9 cellular contexts compared by ENCODE assay signal in the genomic region with DNA sequence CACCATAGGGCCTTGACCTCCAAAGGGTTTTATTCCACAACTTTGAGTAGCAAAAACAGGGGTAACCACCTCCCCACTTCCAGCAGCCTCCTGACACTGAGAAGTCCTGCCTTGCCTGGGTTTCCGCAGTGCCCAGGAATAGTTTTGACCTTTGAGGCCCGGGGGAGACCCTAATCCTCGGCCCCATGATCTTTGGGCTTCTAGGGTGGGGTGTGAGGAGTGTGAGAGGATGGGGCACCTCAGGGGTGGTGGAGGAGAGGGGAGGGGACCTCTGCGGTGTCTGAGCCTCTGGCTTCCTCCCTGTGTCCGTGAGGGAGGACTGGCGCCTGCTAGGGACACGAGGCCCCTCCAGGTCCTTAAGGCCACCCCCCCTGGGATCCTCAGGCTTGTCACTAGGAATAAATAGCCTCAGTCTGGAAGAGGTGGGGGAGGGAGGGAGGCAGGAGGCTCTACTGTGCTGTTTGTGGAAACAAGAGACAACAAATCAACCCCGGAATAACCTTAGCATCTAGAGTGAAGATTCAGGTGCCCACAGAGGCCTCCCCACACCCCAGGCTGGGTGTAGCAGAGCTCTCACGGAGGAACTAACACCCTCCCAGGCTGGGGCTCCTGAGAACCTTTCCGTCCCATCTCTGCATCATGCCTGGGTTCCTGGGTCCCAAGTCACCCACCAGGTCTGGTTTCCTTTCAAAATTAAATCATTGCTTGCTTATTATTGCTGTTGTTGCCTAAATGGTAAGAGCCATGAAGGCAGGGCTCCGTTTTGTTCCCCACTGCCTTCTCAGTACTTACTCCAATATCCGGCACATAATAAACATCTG. TPM values are rescaled to one million over a fixed set of nuclear protein-coding genes. Genes with fewer than 3 reads are reported as not detected.
DNase-seq lines count a peak whose midpoint lies in the region; ATAC-seq and TF ChIP-seq lines count a peak whose summit lies in the region.
"Had no signal": no experiment of that assay in that cellular context is flagged by ENCODE, and none has a peak within 500 bp of the region (broad histone marks: within the 10 kb centered on the region; RNA-seq: fewer than 3 reads in every experiment).

No MANE protein-coding gene starts in this region.

- H3K36me3 Mint-ChIP-seq in activated T-helper 2 cell treated with anti-CD3 and anti-CD28 coated beads, Interferon-gamma antibody, Interleukin-2, Interleukin-4, amounts not matched to agents 10 μg/mL and 5 μg/mL and 100 μg/mL, durations not matched to agents 14 hours and 24 hours and 36 hours (ENCODE audit: low read depth): peaks cover 15% of the 10 kb centered on the region
- no peaks in the 10 kb centered on the region for H3K36me3 Mint-ChIP-seq in stimulated activated memory B cell treated with anti-CD40 and anti-IgM and Interleukin-4, amounts not matched to agents 10 μg/mL and 1 μg/mL and 100 μg/mL, for 72 hours

- H3K9ac ChIP-seq in HUES48 (ENCODE audit: low read depth, low read length) (no peak overlapping the region), iPS-20b (ENCODE audit: low read depth, low read length) (peak overlapping the region; percentile 63; the same call in 1 of the 2 replicates)

- peaks cover 43% of the 10 kb centered on the region for H3K4me1 Mint-ChIP-seq in activated T-helper 2 cell treated with anti-CD3 and anti-CD28 coated beads, Interferon-gamma antibody, Interleukin-2, Interleukin-4, amounts not matched to agents 10 μg/mL and 5 μg/mL and 100 μg/mL, durations not matched to agents 14 hours and 24 hours and 36 hours (ENCODE audit: low read depth)
- peaks cover 8% of the 10 kb centered on the region for H3K4me1 Mint-ChIP-seq in stimulated activated memory B cell treated with anti-CD40 and anti-IgM and Interleukin-4, amounts not matched to agents 10 μg/mL and 1 μg/mL and 100 μg/mL, for 72 hours

- peak overlapping the region; percentile 60 for H3K27ac Mint-ChIP-seq in activated T-helper 2 cell treated with anti-CD3 and anti-CD28 coated beads, Interferon-gamma antibody, Interleukin-2, Interleukin-4, amounts not matched to agents 10 μg/mL and 5 μg/mL and 100 μg/mL, durations not matched to agents 14 hours and 24 hours and 36 hours
- H3K27ac Mint-ChIP-seq in stimulated activated memory B cell treated with anti-CD40 and anti-IgM and Interleukin-4, amounts not matched to agents 10 μg/mL and 1 μg/mL and 100 μg/mL, for 72 hours: no peak overlapping the region

- H3K4me3 ChIP-seq in HUES48 (ENCODE audit: low read depth, low read length): peak overlapping the region; percentile 54
- H3K4me3 ChIP-seq in iPS-20b (ENCODE audit: low read length): peak overlapping the region; percentile 68; the same call in 1 of the 2 replicates

- DNase-seq in activated T-helper 2 cell treated with anti-CD3 and anti-CD28 coated beads, Interferon-gamma antibody, Interleukin-2, Interleukin-4, amounts not matched to agents 10 μg/mL and 5 μg/mL and 100 μg/mL, durations not matched to agents 14 hours and 24 hours and 36 hours (ENCODE audit: low spot score): no peak
- no peak for DNase-seq in GM13977 (ENCODE audit: low spot score)
- no peak for DNase-seq in activated naive CD4-positive, alpha-beta T cell treated with anti-CD3 and anti-CD28 coated beads, Interleukin-2, amount 50 U/mL, for 16 hours
- DNase-seq in NCI-H1417 (lab: John Stamatoyannopoulos, UW): no peak

- no peaks in the 10 kb centered on the region for H3K9me3 Mint-ChIP-seq in activated T-helper 2 cell treated with anti-CD3 and anti-CD28 coated beads, Interferon-gamma antibody, Interleukin-2, Interleukin-4, amounts not matched to agents 10 μg/mL and 5 μg/mL and 100 μg/mL, durations not matched to agents 14 hours and 24 hours and 36 hours
- H3K9me3 Mint-ChIP-seq in stimulated activated memory B cell treated with anti-CD40 and anti-IgM and Interleukin-4, amounts not matched to agents 10 μg/mL and 1 μg/mL and 100 μg/mL, for 72 hours: no peaks in the 10 kb centered on the region

- no peak for ATAC-seq in stimulated activated memory B cell treated with anti-CD40 and anti-IgM and Interleukin-4, amounts not matched to agents 10 μg/mL and 1 μg/mL and 100 μg/mL, for 72 hours
- no peak for ATAC-seq in GM21717 (IDR thresholded peaks at IDR 0.05; ENCODE audit: unreplicated experiment)

- no peaks in the 10 kb centered on the region for H3K36me3 ChIP-seq in HUES48 (ENCODE audit: control insufficient read depth, insufficient read depth, low read length)
- no peaks in the 10 kb centered on the region for H3K36me3 ChIP-seq in iPS-20b (ENCODE audit: insufficient read depth, low read depth, low read length)

- H3K4me1 ChIP-seq in HUES48 (ENCODE audit: control insufficient read depth, insufficient read depth, low read length) (peaks cover 37% of the 10 kb centered on the region), iPS-20b (ENCODE audit: insufficient read depth, low read length) (peaks cover 27% of the 10 kb centered on the region)

- peak overlapping the region; percentile 26 for H3K27ac ChIP-seq in HUES48 (ENCODE audit: low read depth, low read length)
- H3K27ac ChIP-seq in iPS-20b (ENCODE audit: low read length): no peak overlapping the region

- peak overlapping the region; percentile 67 for H3K4me3 Mint-ChIP-seq in activated T-helper 2 cell treated with anti-CD3 and anti-CD28 coated beads, Interferon-gamma antibody, Interleukin-2, Interleukin-4, amounts not matched to agents 10 μg/mL and 5 μg/mL and 100 μg/mL, durations not matched to agents 14 hours and 24 hours and 36 hours (ENCODE audit: low read depth)
- peak overlapping the region; percentile 51 for H3K4me3 Mint-ChIP-seq in stimulated activated memory B cell treated with anti-CD40 and anti-IgM and Interleukin-4, amounts not matched to agents 10 μg/mL and 1 μg/mL and 100 μg/mL, for 72 hours

- no peak for TF ChIP-seq CTCF in GM13977 (IDR thresholded peaks at IDR 0.05; ENCODE audit: extremely low read depth, insufficient read depth, missing control alignments)

- H3K27me3 Mint-ChIP-seq in activated T-helper 2 cell treated with anti-CD3 and anti-CD28 coated beads, Interferon-gamma antibody, Interleukin-2, Interleukin-4, amounts not matched to agents 10 μg/mL and 5 μg/mL and 100 μg/mL, durations not matched to agents 14 hours and 24 hours and 36 hours (ENCODE audit: low read depth): no peaks in the 10 kb centered on the region
- peaks cover 19% of the 10 kb centered on the region for H3K27me3 Mint-ChIP-seq in stimulated activated memory B cell treated with anti-CD40 and anti-IgM and Interleukin-4, amounts not matched to agents 10 μg/mL and 1 μg/mL and 100 μg/mL, for 72 hours

- in situ Hi-C loops in GM13977 (cut with MboI; ENCODE audit: low pct_unique_long_range_greater_than_20kb, low sequenced_read_pairs, unreplicated experiment): no loop called here

- H3K9me3 ChIP-seq in HUES48 (ENCODE audit: control insufficient read depth, insufficient read depth, low read length) (no peaks in the 10 kb centered on the region), iPS-20b (ENCODE audit: insufficient read depth, low read depth, low read length) (no peaks in the 10 kb centered on the region)

- H3K27me3 ChIP-seq in HUES48 (ENCODE audit: control insufficient read depth, insufficient read depth, low read length) (no peaks in the 10 kb centered on the region), iPS-20b (ENCODE audit: insufficient read depth, low read length) (peaks cover 8% of the 10 kb centered on the region)

- intact Hi-C loops in activated T-helper 2 cell treated with anti-CD3 and anti-CD28 coated beads, Interferon-gamma antibody, Interleukin-2, Interleukin-4, amounts not matched to agents 10 μg/mL and 5 μg/mL and 100 μg/mL, durations not matched to agents 14 hours and 24 hours and 36 hours (cut with micrococcal nuclease): no loop called here

RNA-seq across cellular contexts. Expression of a gene that starts 0.9 kb away (rescaled TPM):
- total RNA-seq in activated T-helper 2 cell treated with anti-CD3 and anti-CD28 coated beads, Interferon-gamma antibody, Interleukin-2, Interleukin-4, amounts not matched to agents 10 μg/mL and 5 μg/mL and 100 μg/mL, durations not matched to agents 14 hours and 24 hours and 36 hours: 30.1 and 33.3 TPM in 2 replicates

RNA-seq across cellular contexts. Expression of a gene that starts 6.3 kb away (rescaled TPM):
- 78.8 and 79.0 TPM in 2 replicates for total RNA-seq in activated T-helper 2 cell treated with anti-CD3 and anti-CD28 coated beads, Interferon-gamma antibody, Interleukin-2, Interleukin-4, amounts not matched to agents 10 μg/mL and 5 μg/mL and 100 μg/mL, durations not matched to agents 14 hours and 24 hours and 36 hours

RNA-seq across cellular contexts. Expression of a gene that starts 16.4 kb away (rescaled TPM):
- total RNA-seq in activated T-helper 2 cell treated with anti-CD3 and anti-CD28 coated beads, Interferon-gamma antibody, Interleukin-2, Interleukin-4, amounts not matched to agents 10 μg/mL and 5 μg/mL and 100 μg/mL, durations not matched to agents 14 hours and 24 hours and 36 hours: 105 and 112 TPM in 2 replicates

RNA-seq across cellular contexts. Expression of a gene that starts 40.4 kb away (rescaled TPM):
- total RNA-seq in activated T-helper 2 cell treated with anti-CD3 and anti-CD28 coated beads, Interferon-gamma antibody, Interleukin-2, Interleukin-4, amounts not matched to agents 10 μg/mL and 5 μg/mL and 100 μg/mL, durations not matched to agents 14 hours and 24 hours and 36 hours: 0.32 and 0.48 TPM in 2 replicates
- total RNA-seq: subcutaneous adipose tissue had no signal

RNA-seq across cellular contexts. Expression of a gene that starts 59.4 kb away (rescaled TPM):
- total RNA-seq in activated T-helper 2 cell treated with anti-CD3 and anti-CD28 coated beads, Interferon-gamma antibody, Interleukin-2, Interleukin-4, amounts not matched to agents 10 μg/mL and 5 μg/mL and 100 μg/mL, durations not matched to agents 14 hours and 24 hours and 36 hours: 23.1 and 24.2 TPM in 2 replicates
